ENCODE assay signal across 13 cellular contexts in genomic region chr22:25361899-25362214, GRCh38.
DNase-seq lines count a peak whose midpoint lies in the region; ATAC-seq and TF ChIP-seq lines count a peak whose summit lies in the region.
"Had no signal": no experiment of that assay in that cellular context is flagged by ENCODE, and none has a peak within 500 bp of the region (broad histone marks: within the 10 kb centered on the region; RNA-seq: fewer than 3 reads in every experiment).

No MANE protein-coding gene starts in this region.

- H3K27me3 Mint-ChIP-seq in activated naive CD4-positive, alpha-beta T cell treated with anti-CD3 and anti-CD28 coated beads, Interleukin-2, amount 10 ng/mL, durations not matched to agents 7 days and 5 days: no peaks in the 10 kb centered on the region
- H3K27me3 Mint-ChIP-seq in activated CD8-positive, alpha-beta T cell treated with anti-CD3 and anti-CD28 coated beads, Interleukin-2, amount 10 ng/mL, durations not matched to agents 7 days and 5 days (ENCODE audit: low read depth): no peaks in the 10 kb centered on the region
- no peaks in the 10 kb centered on the region for H3K27me3 Mint-ChIP-seq in natural killer cell treated with Interleukin-12 subunit alpha and Interleukin-12 subunit beta and Interleukin-15 and Interleukin-18, amount 100 ng/mL, for 72 hours

- no peak overlapping the region for H3K4me3 Mint-ChIP-seq in activated naive CD4-positive, alpha-beta T cell treated with anti-CD3 and anti-CD28 coated beads, Interleukin-2, amount 10 ng/mL, durations not matched to agents 7 days and 5 days
- H3K4me3 Mint-ChIP-seq in activated CD8-positive, alpha-beta T cell treated with anti-CD3 and anti-CD28 coated beads, Interleukin-2, amount 10 ng/mL, durations not matched to agents 7 days and 5 days: no peak overlapping the region
- no peak overlapping the region for H3K4me3 Mint-ChIP-seq in natural killer cell treated with Interleukin-12 subunit alpha and Interleukin-12 subunit beta and Interleukin-15 and Interleukin-18, amount 100 ng/mL, for 72 hours
- H3K4me3 Mint-ChIP-seq: CD14-positive monocyte, H9 had no signal

- H3K36me3 Mint-ChIP-seq in activated naive CD4-positive, alpha-beta T cell treated with anti-CD3 and anti-CD28 coated beads, Interleukin-2, amount 10 ng/mL, durations not matched to agents 7 days and 5 days: peaks cover 5% of the 10 kb centered on the region
- peaks cover 8% of the 10 kb centered on the region for H3K36me3 Mint-ChIP-seq in activated CD8-positive, alpha-beta T cell treated with anti-CD3 and anti-CD28 coated beads, Interleukin-2, amount 10 ng/mL, durations not matched to agents 7 days and 5 days (ENCODE audit: low read depth)
- no peaks in the 10 kb centered on the region for H3K36me3 Mint-ChIP-seq in natural killer cell treated with Interleukin-12 subunit alpha and Interleukin-12 subunit beta and Interleukin-15 and Interleukin-18, amount 100 ng/mL, for 72 hours

- peak; percentile 16 for DNase-seq in activated naive CD4-positive, alpha-beta T cell treated with anti-CD3 and anti-CD28 coated beads, Interleukin-2, amount 10 ng/mL, durations not matched to agents 7 days and 5 days
- DNase-seq in activated naive CD4-positive, alpha-beta T cell (lab: John Stamatoyannopoulos, UW): no peak
- DNase-seq in DND-41 (no peak), DMS53 (lab: John Stamatoyannopoulos, UW) (no peak), erythroblast (lab: John Stamatoyannopoulos, UW) (no peak)
- DNase-seq in activated CD8-positive, alpha-beta T cell treated with anti-CD3 and anti-CD28 coated beads, Interleukin-2, amount 10 ng/mL, durations not matched to agents 7 days and 5 days: no peak
- peak; percentile 12 for DNase-seq in natural killer cell treated with Interleukin-12 subunit alpha and Interleukin-12 subunit beta and Interleukin-15 and Interleukin-18, amount 100 ng/mL, for 72 hours (ENCODE audit: low spot score)
- DNase-seq: DMS153, NCI-H1694 treated with DMSO at 0.1 percent for 48 hours, NCI-H226, NCI-H524 treated with DMSO at 0.1 percent for 48 hours had no signal

- no peak overlapping the region for H3K27ac Mint-ChIP-seq in activated naive CD4-positive, alpha-beta T cell treated with anti-CD3 and anti-CD28 coated beads, Interleukin-2, amount 10 ng/mL, durations not matched to agents 7 days and 5 days
- no peak overlapping the region for H3K27ac Mint-ChIP-seq in activated CD8-positive, alpha-beta T cell treated with anti-CD3 and anti-CD28 coated beads, Interleukin-2, amount 10 ng/mL, durations not matched to agents 7 days and 5 days
- H3K27ac Mint-ChIP-seq in natural killer cell treated with Interleukin-12 subunit alpha and Interleukin-12 subunit beta and Interleukin-15 and Interleukin-18, amount 100 ng/mL, for 72 hours: no peak overlapping the region
- H3K27ac Mint-ChIP-seq: H9 had no signal

- H3K4me1 ChIP-seq in DND-41 (ENCODE audit: insufficient read depth, low read length): no peaks in the 10 kb centered on the region

- POLR2A ChIA-PET in activated CD8-positive, alpha-beta T cell treated with anti-CD3 and anti-CD28 coated beads, Interleukin-2, amount 10 ng/mL, durations not matched to agents 7 days and 5 days (lab: Charles Lee): no interaction called here

- no peaks in the 10 kb centered on the region for H3K9me3 Mint-ChIP-seq in activated naive CD4-positive, alpha-beta T cell treated with anti-CD3 and anti-CD28 coated beads, Interleukin-2, amount 10 ng/mL, durations not matched to agents 7 days and 5 days
- no peaks in the 10 kb centered on the region for H3K9me3 Mint-ChIP-seq in activated CD8-positive, alpha-beta T cell treated with anti-CD3 and anti-CD28 coated beads, Interleukin-2, amount 10 ng/mL, durations not matched to agents 7 days and 5 days (ENCODE audit: insufficient read depth)
- no peaks in the 10 kb centered on the region for H3K9me3 Mint-ChIP-seq in natural killer cell treated with Interleukin-12 subunit alpha and Interleukin-12 subunit beta and Interleukin-15 and Interleukin-18, amount 100 ng/mL, for 72 hours
- H3K9me3 Mint-ChIP-seq: CD14-positive monocyte, H9 had no signal

- no peaks in the 10 kb centered on the region for H3K79me2 ChIP-seq in DND-41 (ENCODE audit: insufficient read depth, low read length)

- H3K4me1 Mint-ChIP-seq in activated naive CD4-positive, alpha-beta T cell treated with anti-CD3 and anti-CD28 coated beads, Interleukin-2, amount 10 ng/mL, durations not matched to agents 7 days and 5 days: peaks cover 5% of the 10 kb centered on the region
- peaks cover 4% of the 10 kb centered on the region for H3K4me1 Mint-ChIP-seq in activated CD8-positive, alpha-beta T cell treated with anti-CD3 and anti-CD28 coated beads, Interleukin-2, amount 10 ng/mL, durations not matched to agents 7 days and 5 days (ENCODE audit: low read depth)
- peaks cover 0 to 13% of the 10 kb centered on the region in 2 donors for H3K4me1 Mint-ChIP-seq in natural killer cell treated with Interleukin-12 subunit alpha and Interleukin-12 subunit beta and Interleukin-15 and Interleukin-18, amount 100 ng/mL, for 72 hours (ENCODE audit: low read depth in 2 of 2)
- H3K4me1 Mint-ChIP-seq: H9 had no signal

- no peak overlapping the region for H3K27ac ChIP-seq in DND-41 (ENCODE audit: low read length)

- H3K36me3 ChIP-seq in DND-41 (ENCODE audit: insufficient read depth, low read length): peaks cover 45% of the 10 kb centered on the region

- peak; percentile 55 for ATAC-seq in DND-41 (ENCODE audit: insufficient read depth, low read depth)
- ATAC-seq in activated CD8-positive, alpha-beta T cell treated with anti-CD3 and anti-CD28 coated beads, Interleukin-2, amount 10 ng/mL, durations not matched to agents 7 days and 5 days: peak; percentile 15
- no peak for ATAC-seq in natural killer cell treated with Interleukin-12 subunit alpha and Interleukin-12 subunit beta and Interleukin-15 and Interleukin-18, amount 100 ng/mL, for 72 hours

- no peak overlapping the region for H2AFZ ChIP-seq in DND-41 (ENCODE audit: low read depth, low read length)

- no peaks in the 10 kb centered on the region for H3K9me3 ChIP-seq in DND-41 (ENCODE audit: insufficient read depth, low read length, severe bottlenecking)

- H3K9ac ChIP-seq in DND-41 (ENCODE audit: low read depth, low read length): no peak overlapping the region

- H3K4me3 ChIP-seq in DND-41 (ENCODE audit: low read depth in 1 of 2, low read length in 2 of 2): no peak overlapping the region

- H3K27me3 ChIP-seq in DND-41 (ENCODE audit: insufficient read depth, low read length, poor library complexity): no peaks in the 10 kb centered on the region

- TF ChIP-seq CTCF in DND-41 (IDR thresholded peaks at IDR 0.05; ENCODE audit: borderline replicate concordance, extremely low read depth, low read length, poor library complexity, severe bottlenecking): no peak

- H4K20me1 ChIP-seq in DND-41 (ENCODE audit: insufficient read depth, low read length): peaks cover 37% of the 10 kb centered on the region

- CTCF ChIA-PET in activated naive CD4-positive, alpha-beta T cell treated with anti-CD3 and anti-CD28 coated beads, Interleukin-2, amount 10 ng/mL, durations not matched to agents 7 days and 5 days (lab: Charles Lee): interaction anchor here (1.2 to 1.5 kb wide), 2 partner anchors 26 to 34 kb away, joined by 3 to 4 read pairs; no protein-coding TSS in a partner anchor
- CTCF ChIA-PET in activated CD8-positive, alpha-beta T cell treated with anti-CD3 and anti-CD28 coated beads, Interleukin-2, amount 10 ng/mL, durations not matched to agents 7 days and 5 days (lab: Charles Lee): interaction anchor here (1.0 to 1.3 kb wide), 2 partner anchors 42 to 60 kb away, joined by 3 to 4 read pairs; no protein-coding TSS in a partner anchor

- TF ChIP-seq POLR2A in erythroblast (IDR thresholded peaks at IDR 0.05; ENCODE audit: low read length): no peak

- no peak overlapping the region for H3K4me2 ChIP-seq in DND-41 (ENCODE audit: insufficient read depth, low read length)

Comparison
In these comparisons a context has a peak if more than half of its experiments do, and no peak if none do; other contexts are left out.
1. DNase-seq: peak in activated naive CD4-positive, alpha-beta T cell treated with anti-CD3 and anti-CD28 coated beads, Interleukin-2, amount 10 ng/mL, durations not matched to agents 7 days and 5 days (single experiment) and natural killer cell treated with Interleukin-12 subunit alpha and Interleukin-12 subunit beta and Interleukin-15 and Interleukin-18, amount 100 ng/mL, for 72 hours (single experiment); none in activated naive CD4-positive, alpha-beta T cell (0 of 4), DND-41 (single experiment), activated CD8-positive, alpha-beta T cell treated with anti-CD3 and anti-CD28 coated beads, Interleukin-2, amount 10 ng/mL, durations not matched to agents 7 days and 5 days (single experiment), DMS53 (single experiment) and erythroblast (0 of 2).
2. ATAC-seq: peak in DND-41 (single experiment) and activated CD8-positive, alpha-beta T cell treated with anti-CD3 and anti-CD28 coated beads, Interleukin-2, amount 10 ng/mL, durations not matched to agents 7 days and 5 days (single experiment); none in natural killer cell treated with Interleukin-12 subunit alpha and Interleukin-12 subunit beta and Interleukin-15 and Interleukin-18, amount 100 ng/mL, for 72 hours (0 of 2).